Comparison of ENCODE assay signal across 7 cellular contexts in the genomic region with DNA sequence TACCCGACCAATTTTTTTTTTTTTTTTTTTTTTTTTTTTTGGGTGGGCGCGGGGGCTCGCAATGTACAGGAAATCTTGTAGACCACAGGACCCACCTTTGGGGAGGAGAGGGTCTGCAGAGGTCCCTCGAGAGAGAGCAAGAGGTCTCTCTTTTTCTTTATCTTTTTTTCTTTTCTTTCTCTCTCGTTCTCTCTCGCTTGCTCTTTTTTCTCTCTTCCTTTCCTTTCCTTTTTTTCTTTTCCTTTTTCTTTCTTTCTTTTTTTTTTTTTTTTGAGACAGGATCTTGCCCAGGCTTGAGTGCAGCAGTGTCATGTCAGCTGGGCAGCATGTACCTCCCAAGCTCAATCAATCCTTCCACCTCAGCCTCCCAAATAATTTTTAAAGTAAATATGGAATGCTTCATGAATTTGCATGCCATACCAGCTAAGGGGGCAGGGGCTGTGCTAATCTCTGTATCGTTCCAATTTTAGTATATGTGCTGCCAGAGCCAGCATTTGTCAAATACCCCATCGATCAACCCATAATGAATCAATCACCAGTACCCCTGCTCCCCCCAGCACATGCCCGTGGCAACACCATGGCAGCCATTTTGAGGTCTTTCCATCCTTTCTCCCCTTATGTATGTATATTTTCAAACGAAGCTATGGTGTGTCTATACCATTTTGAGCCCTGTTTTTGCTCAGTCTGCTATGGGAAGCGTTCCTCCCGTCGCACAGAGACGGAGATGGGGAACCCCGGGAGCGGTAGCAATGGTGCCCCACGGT. TPM values are rescaled to one million over a fixed set of nuclear protein-coding genes. Genes with fewer than 3 reads are reported as not detected.
A peak's percentile ranks its signal among the peaks of the same experiment; 100 is the strongest.
DNase-seq lines count a peak whose midpoint lies in the region; ATAC-seq, FAIRE-seq and TF ChIP-seq lines count a peak whose summit lies in the region.

No MANE protein-coding gene starts in this region.

- ATAC-seq in Panc1: no peak

- no peak for DNase-seq in GM12891 (ENCODE audit: insufficient read length, low spot score)
- DNase-seq in Panc1 (ENCODE audit: low read depth, low spot score): no peak
- DNase-seq in epithelial cell of proximal tubule (ENCODE audit: low read depth): no peak
- DNase-seq in skeletal muscle cell (ENCODE audit: low read depth): no peak
- no peak for DNase-seq in NCI-H524 treated with DMSO at 0.1 percent for 48 hours (lab: John Stamatoyannopoulos, UW)
- no peak for DNase-seq in GOT3 (lab: John Stamatoyannopoulos, UW)
- no peak for DNase-seq in SW 1271 (lab: John Stamatoyannopoulos, UW)

- peak overlapping the region; percentile 69 for H3K27ac ChIP-seq in Panc1 (ENCODE audit: low read length)

- in situ Hi-C loops in Panc1 (cut with HindIII; ENCODE audit: low pct_unique_long_range_greater_than_20kb, low sequenced_read_pairs): no loop called here

- H3K4me1 ChIP-seq in Panc1 (ENCODE audit: control insufficient read depth, insufficient read depth, low read length): peaks cover 5% of the 10 kb centered on the region; the same call in 1 of the 2 replicates

- TF ChIP-seq CTCF in Panc1 (IDR thresholded peaks at IDR 0.05) (no peak), epithelial cell of proximal tubule (conservative IDR thresholded peaks at IDR 0.05; ENCODE audit: low read depth, low read length) (no peak)

- intact Hi-C loops in Panc1 (cut with micrococcal nuclease; ENCODE audit: unreplicated experiment): no loop called here

- no peaks in the 10 kb centered on the region for H3K27me3 ChIP-seq in Panc1 (ENCODE audit: control insufficient read depth, insufficient read depth, low read length)

- H3K9me3 ChIP-seq in Panc1 (ENCODE audit: control insufficient read depth, insufficient read depth, low read depth, low read length): no peaks in the 10 kb centered on the region

- BruUV-seq in Panc1 (replicated peaks; lab: Mats Ljungman, UMichigan): TSS peak; percentile 72

- H3K36me3 ChIP-seq in Panc1 (ENCODE audit: control insufficient read depth, insufficient read depth, low read length): no peaks in the 10 kb centered on the region

- POLR2A ChIA-PET in Panc1 (lab: Charles Lee): interaction anchor here (0.6 kb wide), 1 partner anchor 19 kb away, joined by 3 read pairs; no protein-coding TSS in a partner anchor

- peak; percentile 79 for FAIRE-seq in GM12891 (lab: Jason Lieb, UNC)

- TF ChIP-seq POLR2A in GM12891 (IDR thresholded peaks at IDR 0.05; ENCODE audit: low read depth, low read length): no peak

- CTCF ChIA-PET in Panc1 (lab: Charles Lee): interaction anchor here (0.6 kb wide), 1 partner anchor 264 kb away, joined by 3 read pairs; no protein-coding TSS in a partner anchor

- H3K4me3 ChIP-seq in Panc1 (ENCODE audit: low read depth in 2 of 2, low read length in 2 of 2): peak overlapping the region; percentile 53 to 64
- H3K4me3 ChIP-seq in epithelial cell of proximal tubule (ENCODE audit: low read depth, low read length): peak overlapping the region; percentile 44
- peak overlapping the region; percentile 70 for H3K4me3 ChIP-seq in skeletal muscle cell (ENCODE audit: low read depth, low read length)

TF ChIP-seq in GM12891, 5 proteins besides CTCF, POLR2A, EP300 and RAD21:
- TF ChIP-seq TAF1 (IDR thresholded peaks at IDR 0.05; ENCODE audit: low read depth, low read length) (no peak), POU2F2 (IDR thresholded peaks at IDR 0.05; ENCODE audit: low read depth, low read length) (no peak), POLR2AphosphoS5 (IDR thresholded peaks at IDR 0.05; ENCODE audit: low read depth, low read length) (no peak), PAX5 (IDR thresholded peaks at IDR 0.05; ENCODE audit: insufficient read depth, low read length, severe bottlenecking) (no peak), SPI1 (IDR thresholded peaks at IDR 0.05; ENCODE audit: low read depth, low read length) (no peak)

RNA-seq across cellular contexts. Expression of a gene that starts 9.3 kb away (rescaled TPM):
- polyA plus RNA-seq in GM12891 (2012; ENCODE audit: low read depth, missing spikeins): 10.5 TPM
- 22.2 TPM for total RNA-seq in Panc1 (2021; ENCODE audit: unreplicated experiment)
- polyA plus RNA-seq in Panc1 (2012; ENCODE audit: insufficient read length): 19.8 TPM
- total RNA-seq in epithelial cell of proximal tubule: 5.9 and 12.7 TPM in 2 replicates
